ENCODE assay signal across 8 cellular contexts in genomic region chr4:84497220-84497834, GRCh38. TPM values are rescaled to one million over a fixed set of nuclear protein-coding genes. Genes with fewer than 3 reads are reported as not detected.
A peak's percentile ranks its signal among the peaks of the same experiment; 100 is the strongest.
DNase-seq lines count a peak whose midpoint lies in the region; ATAC-seq, FAIRE-seq and TF ChIP-seq lines count a peak whose summit lies in the region.

No MANE protein-coding gene starts in this region.

- CTCF ChIA-PET in Calu3 (lab: Charles Lee): no interaction called here

- H3K4me1 ChIP-seq in endocrine pancreas (ENCODE audit: control insufficient read depth, insufficient read depth, low read length): peaks cover 12% of the 10 kb centered on the region
- peaks cover 6% of the 10 kb centered on the region for H3K4me1 ChIP-seq in osteoblast (ENCODE audit: insufficient read depth, low read length)

- H3K4me1 Mint-ChIP-seq in Calu3 (ENCODE audit: low read depth, unreplicated experiment): no peaks in the 10 kb centered on the region

- BruUV-seq in Calu3 (replicated peaks; lab: Mats Ljungman, UMichigan): no TSS peak

- no peaks in the 10 kb centered on the region for H3K27me3 Mint-ChIP-seq in Calu3 (ENCODE audit: unreplicated experiment)

- H3K79me2 ChIP-seq in osteoblast (ENCODE audit: insufficient read depth, low read length): no peaks in the 10 kb centered on the region

- H4K20me1 ChIP-seq in osteoblast (ENCODE audit: insufficient read depth, low read length): no peaks in the 10 kb centered on the region

- H3K27ac ChIP-seq in osteoblast (ENCODE audit: low read depth, low read length): no peak overlapping the region

- intact Hi-C loops in Calu3 (cut with micrococcal nuclease; ENCODE audit: unreplicated experiment): no loop called here

- H3K9me3 ChIP-seq in MG63 (no peaks in the 10 kb centered on the region), endocrine pancreas (ENCODE audit: control insufficient read depth, low read length) (no peaks in the 10 kb centered on the region), osteoblast (ENCODE audit: low read depth, low read length) (no peaks in the 10 kb centered on the region)

- H3K4me3 Mint-ChIP-seq in Calu3 (ENCODE audit: low read depth, unreplicated experiment): peak overlapping the region; percentile 78

- DNase-seq in Calu3 (no peak), MG63 (peak; percentile 44), osteoblast (ENCODE audit: insufficient read length, low spot score, missing footprints) (peak; percentile 63), NCI-H1105 treated with DMSO at 0.1 percent for 48 hours (lab: John Stamatoyannopoulos, UW) (no peak), retina (no peak), RCC 7860 (ENCODE audit: low spot score) (no peak)

- no peaks in the 10 kb centered on the region for H3K27me3 ChIP-seq in MG63
- no peaks in the 10 kb centered on the region for H3K27me3 ChIP-seq in endocrine pancreas (ENCODE audit: control insufficient read depth, insufficient read depth, low read length)
- H3K27me3 ChIP-seq in osteoblast (ENCODE audit: insufficient read depth, low read length): peaks cover 100% of the 10 kb centered on the region

- no peak for FAIRE-seq in RCC 7860 (lab: Jason Lieb, UNC)

- H3K36me3 ChIP-seq in MG63 (peaks cover 5% of the 10 kb centered on the region; the same call in 1 of the 2 replicates), endocrine pancreas (ENCODE audit: control insufficient read depth, insufficient read depth, low read length) (peaks cover 28% of the 10 kb centered on the region), osteoblast (ENCODE audit: insufficient read depth, low read length) (no peaks in the 10 kb centered on the region)

- H3K4me3 ChIP-seq in MG63: peak overlapping the region; percentile 67
- H3K4me3 ChIP-seq in endocrine pancreas (ENCODE audit: control insufficient read depth, insufficient read depth, low read length): no peak overlapping the region
- peak overlapping the region; percentile 65 for H3K4me3 ChIP-seq in osteoblast (ENCODE audit: insufficient read depth, low read length)

- H3K36me3 Mint-ChIP-seq in Calu3 (ENCODE audit: insufficient read depth, unreplicated experiment): peaks cover 28% of the 10 kb centered on the region

- H3K9me3 Mint-ChIP-seq in Calu3 (ENCODE audit: low read depth, unreplicated experiment): no peaks in the 10 kb centered on the region

- peak overlapping the region; percentile 82 for H3K9ac ChIP-seq in endocrine pancreas (ENCODE audit: control insufficient read depth, insufficient read depth, low read length)

- H2AFZ ChIP-seq in osteoblast (ENCODE audit: low read length): no peak overlapping the region

- TF ChIP-seq CTCF in Calu3 (IDR thresholded peaks at IDR 0.05; ENCODE audit: unreplicated experiment): no peak
- TF ChIP-seq CTCF in osteoblast (IDR thresholded peaks at IDR 0.05; ENCODE audit: extremely low read depth, low read depth, low read length): no peak

- no peak overlapping the region for H3K27ac Mint-ChIP-seq in Calu3 (ENCODE audit: unreplicated experiment)

- peak overlapping the region; percentile 87 for H3K4me2 ChIP-seq in osteoblast (ENCODE audit: insufficient read depth, low read length)

- ATAC-seq in GM18909 (IDR thresholded peaks at IDR 0.05; ENCODE audit: poor library complexity, unreplicated experiment): no peak

RNA-seq across cellular contexts. Expression of gene NKX6-1, which starts 1.8 kb away (rescaled TPM):
- total RNA-seq in Calu3 (2022) (1.2 and 1.8 TPM in 2 replicates), osteoblast (under 0.01 TPM in 1 of 2 replicates, not detected in the other)
- 0.52 and 2.6 TPM in 2 replicates for total RNA-seq in MG63 (2014; rRNA removed; shearing (Covaris generic); ENCODE audit: low replicate concordance)

Comparison
In these comparisons a context has a peak if more than half of its experiments do, and no peak if none do; other contexts are left out.
1. DNase-seq: peak in MG63 (single experiment) and osteoblast (single experiment); none in Calu3 (single experiment), NCI-H1105 treated with DMSO at 0.1 percent for 48 hours (single experiment), retina (single experiment) and RCC 7860 (single experiment).